In the genomic region with DNA sequence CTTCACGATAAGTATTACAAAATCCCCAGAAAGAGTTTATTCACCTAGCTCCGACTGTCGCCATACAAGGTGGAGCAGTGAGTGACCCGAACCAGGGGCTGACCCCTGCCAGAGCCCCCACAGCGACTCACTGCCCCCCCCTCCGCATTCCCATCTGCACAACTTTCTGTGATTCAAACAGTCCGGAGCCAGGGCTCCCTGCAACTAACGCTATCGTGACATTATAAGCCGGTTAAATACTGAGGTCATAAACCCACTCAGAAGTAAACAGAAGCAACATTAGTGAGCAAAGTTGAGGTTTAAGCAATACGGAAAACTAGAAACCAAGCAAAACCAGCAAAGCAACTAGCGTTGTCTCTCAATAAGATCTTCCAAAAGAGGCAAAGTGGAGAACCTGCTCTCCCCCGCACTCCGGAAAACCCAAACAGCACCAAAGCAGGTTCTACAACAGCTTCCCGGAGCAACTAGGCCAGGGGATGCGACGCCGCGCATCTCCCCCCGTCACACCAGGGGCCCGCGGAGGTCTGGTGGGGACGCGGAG, we compare ENCODE assay signal across 1 cellular context.
TF ChIP-seq lines count a peak whose summit lies in the region.

No MANE protein-coding gene starts in this region.

TF ChIP-seq in K562, 482 proteins besides CTCF, POLR2A, EP300 and RAD21 (continued from another document and continues in another):
- TF ChIP-seq CSDE1 (IDR thresholded peaks at IDR 0.05) (no peak), ZNF586 (CRISPR knock-in tag; conservative IDR thresholded peaks at IDR 0.05) (no peak), FOXJ3 (CRISPR knock-in tag; IDR thresholded peaks at IDR 0.05) (no peak), NFIC (IDR thresholded peaks at IDR 0.05) (no peak), PRMT5 (CRISPR knock-in tag; IDR thresholded peaks at IDR 0.05) (no peak), STAT5B (CRISPR knock-in tag; IDR thresholded peaks at IDR 0.05) (no peak), TCF3 (CRISPR knock-in tag; IDR thresholded peaks at IDR 0.05) (no peak), SAFB (IDR thresholded peaks at IDR 0.05; ENCODE audit: borderline replicate concordance, low read depth, low read length) (no peak), TAF1 (IDR thresholded peaks at IDR 0.05; ENCODE audit: control insufficient read depth, extremely low read depth, insufficient read depth, low read length, severe bottlenecking) (peak; percentile 38), ZNF436 (CRISPR knock-in tag; IDR thresholded peaks at IDR 0.05) (no peak), CHD2 (IDR thresholded peaks at IDR 0.05; ENCODE audit: low read depth, low read length) (no peak), TFAM (CRISPR knock-in tag; conservative IDR thresholded peaks at IDR 0.05) (no peak), U2AF1 (optimal IDR thresholded peaks at IDR 0.05; ENCODE audit: low read depth, low read length) (no peak), MAFK (IDR thresholded peaks at IDR 0.05; ENCODE audit: low read length) (no peak), ZKSCAN1 (IDR thresholded peaks at IDR 0.05; ENCODE audit: low read depth, low read length) (no peak), JUND (IDR thresholded peaks at IDR 0.05; ENCODE audit: borderline replicate concordance, low read depth, low read length) (no peak), JUND (tag; IDR thresholded peaks at IDR 0.05; ENCODE audit: borderline replicate concordance, low read depth, low read length) (no peak), KAT7 (CRISPR knock-in tag; IDR thresholded peaks at IDR 0.05; ENCODE audit: borderline replicate concordance) (no peak), RBM34 (IDR thresholded peaks at IDR 0.05; ENCODE audit: borderline replicate concordance, insufficient read depth, low read length) (no peak), FOXK2 (conservative IDR thresholded peaks at IDR 0.05 in 1 of 2, IDR thresholded peaks at IDR 0.05 in 1 of 2; ENCODE audit: low read depth in 2 of 2) (peak; percentile 34 to 52; a peak in 1 of 4 replicates), NCOR1 (IDR thresholded peaks at IDR 0.05) (no peak), CEBPB (tag; IDR thresholded peaks at IDR 0.05) (peak; percentile 26; the same call in 1 of the 2 replicates), DPF2 (IDR thresholded peaks at IDR 0.05) (peak; percentile 50; the same call in 1 of the 2 replicates), ZKSCAN3 (CRISPR knock-in tag; IDR thresholded peaks at IDR 0.05) (no peak), ZFP1 (CRISPR knock-in tag; IDR thresholded peaks at IDR 0.05) (no peak), ZFP30 (CRISPR knock-in tag; IDR thresholded peaks at IDR 0.05; ENCODE audit: borderline replicate concordance) (no peak), SRF (CRISPR knock-in tag; IDR thresholded peaks at IDR 0.05) (no peak), MECOM (CRISPR knock-in tag; IDR thresholded peaks at IDR 0.05) (no peak), NR3C1 (CRISPR knock-in tag; IDR thresholded peaks at IDR 0.05) (no peak), JUNB (CRISPR knock-in tag; conservative IDR thresholded peaks at IDR 0.05) (no peak), IFI16 (CRISPR knock-in tag; IDR thresholded peaks at IDR 0.05) (no peak), KLF16 (IDR thresholded peaks at IDR 0.05) (peak; percentile 42), ZNF347 (CRISPR knock-in tag; IDR thresholded peaks at IDR 0.05; ENCODE audit: low read depth) (no peak), PTRF (tag; IDR thresholded peaks at IDR 0.05) (no peak), BRD9 (IDR thresholded peaks at IDR 0.05; ENCODE audit: low read depth, partially characterized antibody) (no peak), CBFB (CRISPR knock-in tag; IDR thresholded peaks at IDR 0.05) (no peak), HLTF (IDR thresholded peaks at IDR 0.05) (no peak), NFYB (IDR thresholded peaks at IDR 0.05; ENCODE audit: extremely low read depth, insufficient read length) (no peak), TAF7 (tag; IDR thresholded peaks at IDR 0.05) (no peak), KHSRP (IDR thresholded peaks at IDR 0.05) (no peak), NBN (IDR thresholded peaks at IDR 0.05; ENCODE audit: low read depth) (no peak), FOXJ2 (tag; IDR thresholded peaks at IDR 0.05) (no peak), ZC3H11A (IDR thresholded peaks at IDR 0.05; ENCODE audit: low read depth, low read length) (no peak), ZBTB8A (IDR thresholded peaks at IDR 0.05; ENCODE audit: partially characterized antibody) (no peak), GABPB1 (CRISPR knock-in tag; IDR thresholded peaks at IDR 0.05) (no peak), SNRNP70 (optimal IDR thresholded peaks at IDR 0.05; ENCODE audit: low read depth, low read length) (no peak), CHD1 (IDR thresholded peaks at IDR 0.05; ENCODE audit: low read length) (peak; percentile 34), WHSC1 (IDR thresholded peaks at IDR 0.05; ENCODE audit: low read length) (no peak)
- TF ChIP-seq, protein P1, sequence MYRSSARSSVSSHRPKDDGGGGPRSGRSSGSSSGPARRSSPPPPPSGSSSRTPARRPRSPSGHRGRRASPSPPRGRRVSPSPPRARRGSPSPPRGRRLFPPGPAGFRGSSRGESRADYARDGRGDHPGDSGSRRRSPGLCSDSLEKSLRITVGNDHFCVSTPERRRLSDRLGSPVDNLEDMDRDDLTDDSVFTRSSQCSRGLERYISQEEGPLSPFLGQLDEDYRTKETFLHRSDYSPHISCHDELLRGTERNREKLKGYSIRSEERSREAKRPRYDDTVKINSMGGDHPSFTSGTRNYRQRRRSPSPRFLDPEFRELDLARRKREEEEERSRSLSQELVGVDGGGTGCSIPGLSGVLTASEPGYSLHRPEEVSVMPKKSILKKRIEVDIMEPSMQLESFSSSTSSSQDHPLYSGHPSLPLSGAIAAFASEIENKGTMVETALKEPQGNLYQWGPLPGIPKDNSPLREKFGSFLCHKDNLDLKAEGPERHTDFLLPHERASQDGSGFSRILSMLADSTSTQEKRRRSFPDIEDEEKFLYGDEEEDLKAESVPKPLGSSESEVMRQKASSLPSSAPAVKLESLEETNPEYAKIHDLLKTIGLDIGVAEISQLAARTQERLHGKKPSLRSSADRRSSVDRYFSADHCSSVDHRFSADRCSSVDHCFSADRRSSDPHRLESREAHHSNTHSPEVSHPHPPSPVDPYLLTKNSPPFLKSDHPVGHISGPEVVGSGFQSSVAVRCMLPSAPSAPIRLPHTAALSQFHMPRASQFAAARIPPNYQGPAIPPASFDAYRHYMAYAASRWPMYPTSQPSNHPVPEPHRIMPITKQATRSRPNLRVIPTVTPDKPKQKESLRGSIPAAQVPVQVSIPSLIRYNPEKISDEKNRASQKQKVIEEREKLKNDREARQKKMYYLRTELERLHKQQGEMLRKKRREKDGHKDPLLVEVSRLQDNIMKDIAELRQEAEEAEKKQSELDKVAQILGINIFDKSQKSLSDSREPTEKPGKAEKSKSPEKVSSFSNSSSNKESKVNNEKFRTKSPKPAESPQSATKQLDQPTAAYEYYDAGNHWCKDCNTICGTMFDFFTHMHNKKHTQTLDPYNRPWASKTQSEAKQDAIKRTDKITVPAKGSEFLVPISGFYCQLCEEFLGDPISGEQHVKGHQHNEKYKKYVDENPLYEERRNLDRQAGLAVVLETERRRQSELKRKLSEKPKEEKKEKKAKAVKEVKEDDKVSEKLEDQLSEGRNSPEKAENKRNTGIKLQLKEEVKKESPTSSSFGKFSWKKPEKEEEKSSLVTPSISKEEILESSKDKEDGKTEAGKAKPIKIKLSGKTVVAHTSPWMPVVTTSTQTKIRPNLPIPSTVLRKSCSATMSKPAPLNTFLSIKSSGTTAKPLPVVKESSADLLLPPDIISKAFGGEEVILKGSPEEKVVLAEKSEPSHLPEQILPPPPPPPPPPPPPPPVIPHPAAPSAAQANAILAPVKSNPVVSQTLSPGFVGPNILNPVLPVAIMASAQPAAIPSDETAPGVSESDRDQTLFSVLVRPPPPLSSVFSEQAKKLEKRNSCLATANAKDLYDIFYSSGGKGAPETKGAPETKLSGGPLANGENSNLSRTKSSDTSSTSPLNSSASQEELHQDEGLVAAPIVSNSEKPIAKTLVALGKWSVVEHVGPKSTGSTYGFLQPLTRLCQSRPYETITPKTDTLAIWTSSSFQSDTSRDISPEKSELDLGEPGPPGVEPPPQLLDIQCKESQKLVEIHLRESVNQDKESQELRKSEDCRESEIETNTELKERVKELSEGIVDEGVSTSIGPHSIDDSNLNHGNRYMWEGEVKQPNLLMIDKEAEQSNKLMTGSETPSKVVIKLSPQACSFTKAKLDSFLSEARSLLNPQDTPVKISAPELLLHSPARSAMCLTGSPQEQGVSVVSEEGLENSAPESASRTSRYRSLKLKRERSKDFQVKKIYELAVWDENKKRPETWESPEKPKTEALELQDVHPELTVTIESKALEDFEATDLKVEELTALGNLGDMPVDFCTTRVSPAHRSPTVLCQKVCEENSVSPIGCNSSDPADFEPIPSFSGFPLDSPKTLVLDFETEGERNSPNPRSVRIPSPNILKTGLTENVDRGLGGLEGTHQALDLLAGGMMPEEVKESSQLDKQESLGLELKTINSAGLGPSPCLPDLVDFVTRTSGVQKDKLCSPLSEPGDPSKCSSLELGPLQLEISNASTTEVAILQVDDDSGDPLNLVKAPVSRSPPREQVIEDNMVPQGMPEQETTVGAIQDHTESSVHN (IDR thresholded peaks at IDR 0.05; ENCODE audit: borderline replicate concordance in 1 of 2, low read depth in 1 of 2) = no peak
- TF ChIP-seq, protein P2, sequence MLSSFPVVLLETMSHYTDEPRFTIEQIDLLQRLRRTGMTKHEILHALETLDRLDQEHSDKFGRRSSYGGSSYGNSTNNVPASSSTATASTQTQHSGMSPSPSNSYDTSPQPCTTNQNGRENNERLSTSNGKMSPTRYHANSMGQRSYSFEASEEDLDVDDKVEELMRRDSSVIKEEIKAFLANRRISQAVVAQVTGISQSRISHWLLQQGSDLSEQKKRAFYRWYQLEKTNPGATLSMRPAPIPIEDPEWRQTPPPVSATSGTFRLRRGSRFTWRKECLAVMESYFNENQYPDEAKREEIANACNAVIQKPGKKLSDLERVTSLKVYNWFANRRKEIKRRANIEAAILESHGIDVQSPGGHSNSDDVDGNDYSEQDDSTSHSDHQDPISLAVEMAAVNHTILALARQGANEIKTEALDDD (IDR thresholded peaks at IDR 0.05) = peak; percentile 52; the same call in 1 of the 2 replicates
- TF ChIP-seq, protein P3, sequence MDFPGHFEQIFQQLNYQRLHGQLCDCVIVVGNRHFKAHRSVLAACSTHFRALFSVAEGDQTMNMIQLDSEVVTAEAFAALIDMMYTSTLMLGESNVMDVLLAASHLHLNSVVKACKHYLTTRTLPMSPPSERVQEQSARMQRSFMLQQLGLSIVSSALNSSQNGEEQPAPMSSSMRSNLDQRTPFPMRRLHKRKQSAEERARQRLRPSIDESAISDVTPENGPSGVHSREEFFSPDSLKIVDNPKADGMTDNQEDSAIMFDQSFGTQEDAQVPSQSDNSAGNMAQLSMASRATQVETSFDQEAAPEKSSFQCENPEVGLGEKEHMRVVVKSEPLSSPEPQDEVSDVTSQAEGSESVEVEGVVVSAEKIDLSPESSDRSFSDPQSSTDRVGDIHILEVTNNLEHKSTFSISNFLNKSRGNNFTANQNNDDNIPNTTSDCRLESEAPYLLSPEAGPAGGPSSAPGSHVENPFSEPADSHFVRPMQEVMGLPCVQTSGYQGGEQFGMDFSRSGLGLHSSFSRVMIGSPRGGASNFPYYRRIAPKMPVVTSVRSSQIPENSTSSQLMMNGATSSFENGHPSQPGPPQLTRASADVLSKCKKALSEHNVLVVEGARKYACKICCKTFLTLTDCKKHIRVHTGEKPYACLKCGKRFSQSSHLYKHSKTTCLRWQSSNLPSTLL (IDR thresholded peaks at IDR 0.05) = no peak
- TF ChIP-seq, protein P4, sequence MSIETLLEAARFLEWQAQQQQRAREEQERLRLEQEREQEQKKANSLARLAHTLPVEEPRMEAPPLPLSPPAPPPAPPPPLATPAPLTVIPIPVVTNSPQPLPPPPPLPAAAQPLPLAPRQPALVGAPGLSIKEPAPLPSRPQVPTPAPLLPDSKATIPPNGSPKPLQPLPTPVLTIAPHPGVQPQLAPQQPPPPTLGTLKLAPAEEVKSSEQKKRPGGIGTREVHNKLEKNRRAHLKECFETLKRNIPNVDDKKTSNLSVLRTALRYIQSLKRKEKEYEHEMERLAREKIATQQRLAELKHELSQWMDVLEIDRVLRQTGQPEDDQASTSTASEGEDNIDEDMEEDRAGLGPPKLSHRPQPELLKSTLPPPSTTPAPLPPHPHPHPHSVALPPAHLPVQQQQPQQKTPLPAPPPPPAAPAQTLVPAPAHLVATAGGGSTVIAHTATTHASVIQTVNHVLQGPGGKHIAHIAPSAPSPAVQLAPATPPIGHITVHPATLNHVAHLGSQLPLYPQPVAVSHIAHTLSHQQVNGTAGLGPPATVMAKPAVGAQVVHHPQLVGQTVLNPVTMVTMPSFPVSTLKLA (conservative IDR thresholded peaks at IDR 0.05) = no peak
- TF ChIP-seq, protein P5, sequence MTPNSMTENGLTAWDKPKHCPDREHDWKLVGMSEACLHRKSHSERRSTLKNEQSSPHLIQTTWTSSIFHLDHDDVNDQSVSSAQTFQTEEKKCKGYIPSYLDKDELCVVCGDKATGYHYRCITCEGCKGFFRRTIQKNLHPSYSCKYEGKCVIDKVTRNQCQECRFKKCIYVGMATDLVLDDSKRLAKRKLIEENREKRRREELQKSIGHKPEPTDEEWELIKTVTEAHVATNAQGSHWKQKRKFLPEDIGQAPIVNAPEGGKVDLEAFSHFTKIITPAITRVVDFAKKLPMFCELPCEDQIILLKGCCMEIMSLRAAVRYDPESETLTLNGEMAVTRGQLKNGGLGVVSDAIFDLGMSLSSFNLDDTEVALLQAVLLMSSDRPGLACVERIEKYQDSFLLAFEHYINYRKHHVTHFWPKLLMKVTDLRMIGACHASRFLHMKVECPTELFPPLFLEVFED (CRISPR knock-in tag; conservative IDR thresholded peaks at IDR 0.05) = no peak
- TF ChIP-seq, protein P6, sequence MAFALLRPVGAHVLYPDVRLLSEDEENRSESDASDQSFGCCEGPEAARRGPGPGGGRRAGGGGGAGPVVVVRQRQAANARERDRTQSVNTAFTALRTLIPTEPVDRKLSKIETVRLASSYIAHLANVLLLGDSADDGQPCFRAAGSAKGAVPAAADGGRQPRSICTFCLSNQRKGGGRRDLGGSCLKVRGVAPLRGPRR (CRISPR knock-in tag; IDR thresholded peaks at IDR 0.05) = no peak
- TF ChIP-seq, protein P7, sequence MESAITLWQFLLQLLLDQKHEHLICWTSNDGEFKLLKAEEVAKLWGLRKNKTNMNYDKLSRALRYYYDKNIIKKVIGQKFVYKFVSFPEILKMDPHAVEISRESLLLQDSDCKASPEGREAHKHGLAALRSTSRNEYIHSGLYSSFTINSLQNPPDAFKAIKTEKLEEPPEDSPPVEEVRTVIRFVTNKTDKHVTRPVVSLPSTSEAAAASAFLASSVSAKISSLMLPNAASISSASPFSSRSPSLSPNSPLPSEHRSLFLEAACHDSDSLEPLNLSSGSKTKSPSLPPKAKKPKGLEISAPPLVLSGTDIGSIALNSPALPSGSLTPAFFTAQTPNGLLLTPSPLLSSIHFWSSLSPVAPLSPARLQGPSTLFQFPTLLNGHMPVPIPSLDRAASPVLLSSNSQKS (CRISPR knock-in tag; IDR thresholded peaks at IDR 0.05) = no peak
- TF ChIP-seq, protein P8, sequence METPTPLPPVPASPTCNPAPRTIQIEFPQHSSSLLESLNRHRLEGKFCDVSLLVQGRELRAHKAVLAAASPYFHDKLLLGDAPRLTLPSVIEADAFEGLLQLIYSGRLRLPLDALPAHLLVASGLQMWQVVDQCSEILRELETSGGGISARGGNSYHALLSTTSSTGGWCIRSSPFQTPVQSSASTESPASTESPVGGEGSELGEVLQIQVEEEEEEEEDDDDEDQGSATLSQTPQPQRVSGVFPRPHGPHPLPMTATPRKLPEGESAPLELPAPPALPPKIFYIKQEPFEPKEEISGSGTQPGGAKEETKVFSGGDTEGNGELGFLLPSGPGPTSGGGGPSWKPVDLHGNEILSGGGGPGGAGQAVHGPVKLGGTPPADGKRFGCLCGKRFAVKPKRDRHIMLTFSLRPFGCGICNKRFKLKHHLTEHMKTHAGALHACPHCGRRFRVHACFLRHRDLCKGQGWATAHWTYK (CRISPR knock-in tag; IDR thresholded peaks at IDR 0.05) = no peak
